In the genomic region with DNA sequence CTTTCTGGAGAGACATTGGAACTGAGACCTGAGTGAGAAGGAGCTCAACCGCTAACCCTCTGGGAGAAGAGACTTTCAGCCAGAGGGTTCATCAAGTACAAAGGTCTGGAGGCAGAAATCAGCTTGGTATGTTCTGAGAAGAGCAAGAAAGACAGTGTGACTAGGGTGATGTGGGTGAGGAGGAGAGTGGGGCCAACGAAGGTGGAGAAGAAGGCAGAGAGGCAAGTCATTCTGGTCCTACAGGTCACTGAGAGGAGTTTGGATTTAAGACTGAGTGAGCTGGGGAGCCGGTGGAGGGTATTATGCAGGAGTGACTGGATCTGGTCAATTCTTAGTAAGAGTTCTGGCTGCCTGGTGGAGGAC, we compare ENCODE assay signal across 8 cellular contexts. TPM values are rescaled to one million over a fixed set of nuclear protein-coding genes. Genes with fewer than 3 reads are reported as not detected.
DNase-seq lines count a peak whose midpoint lies in the region; ATAC-seq, FAIRE-seq and TF ChIP-seq lines count a peak whose summit lies in the region.

No MANE protein-coding gene starts in this region.

- H2AFZ ChIP-seq in PC-9, result peak overlapping the region; percentile 79
- peak overlapping the region; percentile 36 for H2AFZ ChIP-seq in endothelial cell of umbilical vein (ENCODE audit: low read depth, low read length)

- TF ChIP-seq CTCF in Calu3 (IDR thresholded peaks at IDR 0.05; ENCODE audit: unreplicated experiment), result no peak
- no peak for TF ChIP-seq CTCF in PC-9 (conservative IDR thresholded peaks at IDR 0.05)
- TF ChIP-seq CTCF in endothelial cell of umbilical vein (IDR thresholded peaks at IDR 0.05; ENCODE audit: extremely low read depth in 1 of 2, insufficient read depth in 1 of 2, low read depth in 1 of 2, low read length in 2 of 2), result no peak
- TF ChIP-seq CTCF in ovary (IDR thresholded peaks at IDR 0.05), result no peak

- dilution Hi-C loops in endothelial cell of umbilical vein (cut with MboI; ENCODE audit: extremely low pct_ligation_motif_present, low sequenced_read_pairs), result no loop called here

- H3K9me3 Mint-ChIP-seq in Calu3 (ENCODE audit: low read depth, unreplicated experiment), result no peaks in the 10 kb centered on the region

- no peak for TF ChIP-seq POLR2A in endothelial cell of umbilical vein (IDR thresholded peaks at IDR 0.05; ENCODE audit: low read depth, low read length)
- TF ChIP-seq POLR2A in ovary (IDR thresholded peaks at IDR 0.05), result no peak

- POLR2A ChIA-PET in PC-9 (lab: Charles Lee; ENCODE audit: unreplicated experiment), result no interaction called here
- POLR2A ChIA-PET in endothelial cell of umbilical vein (lab: Charles Lee), result no interaction called here

- H3K4me1 Mint-ChIP-seq in Calu3 (ENCODE audit: low read depth, unreplicated experiment), result peaks cover 29% of the 10 kb centered on the region

- H4K20me1 ChIP-seq in PC-9 (ENCODE audit: insufficient read depth), result no peaks in the 10 kb centered on the region
- H4K20me1 ChIP-seq in endothelial cell of umbilical vein (replicated peaks; ENCODE audit: control insufficient read depth, extremely low read depth, insufficient read depth, low read length), result no peaks in the 10 kb centered on the region

- H3K9me2 ChIP-seq in PC-9 (ENCODE audit: insufficient read depth), result no peaks in the 10 kb centered on the region

- H3K4me3 Mint-ChIP-seq in Calu3 (ENCODE audit: low read depth, unreplicated experiment), result peak overlapping the region; percentile 76

- peak overlapping the region; percentile 15 for H3K9ac ChIP-seq in endothelial cell of umbilical vein (replicated peaks; ENCODE audit: extremely low read depth, insufficient read depth, low read length)

- peak overlapping the region; percentile 88 for H3K4me2 ChIP-seq in PC-9
- peak overlapping the region; percentile 48 for H3K4me2 ChIP-seq in endothelial cell of umbilical vein (ENCODE audit: insufficient read depth, low read length)

- H3K4me3 ChIP-seq in PC-9, result peak overlapping the region; percentile 57
- H3K4me3 ChIP-seq in endothelial cell of umbilical vein (replicated peaks in 1 of 3; ENCODE audit: insufficient read depth in 1 of 3, low read depth in 1 of 3, low read length in 3 of 3), result no peak overlapping the region
- peak overlapping the region; percentile 32 for H3K4me3 ChIP-seq in ovary

- no peaks in the 10 kb centered on the region for H3K27me3 ChIP-seq in PC-9 (ENCODE audit: insufficient read depth, low read depth)
- H3K27me3 ChIP-seq in endothelial cell of umbilical vein (ENCODE audit: control insufficient read depth in 2 of 2, insufficient read depth in 2 of 2, low read length in 2 of 2), result no peaks in the 10 kb centered on the region
- H3K27me3 ChIP-seq in ovary, result no peaks in the 10 kb centered on the region

- no peaks in the 10 kb centered on the region for H3K27me3 Mint-ChIP-seq in Calu3 (ENCODE audit: unreplicated experiment)

- H3K9me3 ChIP-seq in PC-9 (ENCODE audit: insufficient read depth, low read depth) (no peaks in the 10 kb centered on the region), endothelial cell of umbilical vein (replicated peaks; ENCODE audit: control insufficient read depth, insufficient read depth, low read length) (no peaks in the 10 kb centered on the region), ovary (no peaks in the 10 kb centered on the region)

- H3K27ac ChIP-seq in PC-9, result no peak overlapping the region
- peak overlapping the region; percentile 17 for H3K27ac ChIP-seq in endothelial cell of umbilical vein (ENCODE audit: insufficient read depth, low read depth, low read length)
- H3K27ac ChIP-seq in ovary, result peak overlapping the region in 1 of 2 donors; percentile 68

- FAIRE-seq in endothelial cell of umbilical vein (lab: Jason Lieb, UNC), result no peak

- H3F3A ChIP-seq in PC-9 (ENCODE audit: insufficient read depth, low read depth), result peaks cover 25% of the 10 kb centered on the region

- no peak for TF ChIP-seq EP300 in ovary (IDR thresholded peaks at IDR 0.05)

- H3K36me3 ChIP-seq in PC-9 (ENCODE audit: low read depth) (no peaks in the 10 kb centered on the region), endothelial cell of umbilical vein (ENCODE audit: control insufficient read depth in 2 of 2, extremely low read depth in 1 of 2, insufficient read depth in 2 of 2, low read length in 2 of 2) (no peaks in the 10 kb centered on the region), ovary (no peaks in the 10 kb centered on the region)

- DNase-seq in Calu3 (no peak), PC-9 (no peak), endothelial cell of umbilical vein (ENCODE audit: low read depth, low spot score) (no peak), ovary (no peak), DMS79 (lab: John Stamatoyannopoulos, UW) (no peak), hypothalamus (lab: John Stamatoyannopoulos, UW) (no peak), pons (ENCODE audit: low spot score) (no peak)

- no peaks in the 10 kb centered on the region for H3K79me2 ChIP-seq in PC-9 (ENCODE audit: low read depth)
- no peaks in the 10 kb centered on the region for H3K79me2 ChIP-seq in endothelial cell of umbilical vein (ENCODE audit: control insufficient read depth, insufficient read depth, low read length)

- no peak for ATAC-seq in GM18870 (IDR thresholded peaks at IDR 0.05; ENCODE audit: unreplicated experiment)

- CTCF ChIA-PET in Calu3 (lab: Charles Lee), result interaction anchor here (0.7 kb wide), 1 partner anchor 55 kb away, joined by 3 read pairs; no protein-coding TSS in a partner anchor
- CTCF ChIA-PET in PC-9 (lab: Charles Lee), result no interaction called here
- CTCF ChIA-PET in endothelial cell of umbilical vein (lab: Charles Lee), result interaction anchor here (0.8 to 1.0 kb wide), 2 partner anchors 33 to 53 kb away, joined by 3 to 5 read pairs; no protein-coding TSS in a partner anchor

- H3K4me1 ChIP-seq in PC-9 (replicated peaks; ENCODE audit: insufficient read depth) (peaks cover 37% of the 10 kb centered on the region), endothelial cell of umbilical vein (ENCODE audit: control insufficient read depth, extremely low read depth, insufficient read depth, low read length) (peaks cover 25% of the 10 kb centered on the region), ovary (ENCODE audit: insufficient read depth) (peaks cover 7% of the 10 kb centered on the region)

- BruUV-seq in Calu3 (replicated peaks; lab: Mats Ljungman, UMichigan) (no TSS peak), PC-9 (replicated peaks; lab: Mats Ljungman, UMichigan) (no TSS peak), endothelial cell of umbilical vein (replicated peaks; lab: Mats Ljungman, UMichigan) (no TSS peak)

- intact Hi-C loops in Calu3 (cut with micrococcal nuclease; ENCODE audit: unreplicated experiment) (no loop called here), PC-9 (cut with micrococcal nuclease; ENCODE audit: unreplicated experiment) (loop anchor here (1.0 to 5.0 kb wide), 3 partner anchors 29 to 73 kb away; partner anchors contain the start of genes GORASP1 and TTC21A), endothelial cell of umbilical vein (cut with micrococcal nuclease) (no loop called here), ovary (cut with DNase I) (loop anchor here in 1 of 4 donors (5.0 kb wide), 1 partner anchor 73 kb away; the partner anchor contains the start of genes GORASP1 and TTC21A)

- H3K36me3 Mint-ChIP-seq in Calu3 (ENCODE audit: insufficient read depth, unreplicated experiment), result peaks cover 23% of the 10 kb centered on the region

- WGBS in ovary, 3 donors, result 54 to 61% (median 58%) methylated on average over 3 of the region's 3 CpGs

- H3K27ac Mint-ChIP-seq in Calu3 (ENCODE audit: unreplicated experiment), result peak overlapping the region; percentile 68

- H3K9me1 ChIP-seq in endothelial cell of umbilical vein (replicated peaks; ENCODE audit: control insufficient read depth, extremely low read depth, insufficient read depth, low read length), result no peaks in the 10 kb centered on the region

TF ChIP-seq in endothelial cell of umbilical vein, 7 proteins besides CTCF, POLR2A, EP300 and RAD21:
- TF ChIP-seq, protein P1, sequence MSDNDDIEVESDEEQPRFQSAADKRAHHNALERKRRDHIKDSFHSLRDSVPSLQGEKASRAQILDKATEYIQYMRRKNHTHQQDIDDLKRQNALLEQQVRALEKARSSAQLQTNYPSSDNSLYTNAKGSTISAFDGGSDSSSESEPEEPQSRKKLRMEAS (IDR thresholded peaks at IDR 0.05; ENCODE audit: insufficient read depth, insufficient read length), result no peak
- TF ChIP-seq POLR2AphosphoS5 (IDR thresholded peaks at IDR 0.05; ENCODE audit: insufficient read depth, low read depth, low read length) (no peak), EZH2 (IDR thresholded peaks at IDR 0.05; ENCODE audit: borderline replicate concordance, low read depth, low read length, severe bottlenecking) (no peak), JUN (IDR thresholded peaks at IDR 0.05; ENCODE audit: borderline replicate concordance, insufficient read depth, insufficient read length, low read depth) (no peak), FOS (IDR thresholded peaks at IDR 0.05; ENCODE audit: borderline replicate concordance, insufficient read depth, low read length) (no peak), MYC (IDR thresholded peaks at IDR 0.05; ENCODE audit: low read depth, low read length) (no peak), GATA2 (IDR thresholded peaks at IDR 0.05; ENCODE audit: insufficient read depth, insufficient read length, low read depth, low read length) (no peak)

RNA-seq across cellular contexts. Expression of gene XIRP1, which starts 12.2 kb away (rescaled TPM):
- not detected in 2 replicates for total RNA-seq in Calu3 (2022)
- total RNA-seq in PC-9 (2021), result not detected in 2 replicates
- total RNA-seq in endothelial cell of umbilical vein, result not detected in 2 replicates
- polyA plus RNA-seq in endothelial cell of umbilical vein, result not detected in 2 replicates
- polyA plus RNA-seq in endothelial cell of umbilical vein (2011; cell fraction: cytosol; rRNA removed), result not detected in 2 replicates
- polyA plus RNA-seq in endothelial cell of umbilical vein (2011; cell fraction: nucleus; rRNA removed), result not detected in 2 replicates
- polyA plus RNA-seq in endothelial cell of umbilical vein (2012), result not detected in 2 replicates
- polyA minus RNA-seq in endothelial cell of umbilical vein, result not detected in 2 replicates
- not detected for polyA minus RNA-seq in endothelial cell of umbilical vein (2011; cell fraction: cytosol; rRNA and poly(A)+ RNA removed)
- polyA minus RNA-seq in endothelial cell of umbilical vein (2011; cell fraction: nucleus; rRNA and poly(A)+ RNA removed), result not detected in 2 replicates
- total RNA-seq in ovary, result under 1 TPM in 2 of 7 donors, not detected in 5; 0.10 to 0.11 TPM
- under 1 TPM; 0.04 to 0.13 TPM for polyA plus RNA-seq in ovary

RNA-seq across cellular contexts. Expression of gene CSRNP1, which starts 26.8 kb away (rescaled TPM):
- 12.6 and 13.4 TPM in 2 replicates for total RNA-seq in Calu3 (2022)
- total RNA-seq in PC-9 (2021), result 9.2 and 10.3 TPM in 2 replicates
- 13.2 and 14.9 TPM in 2 replicates for total RNA-seq in endothelial cell of umbilical vein
- 26.5 and 33.7 TPM in 2 replicates for polyA plus RNA-seq in endothelial cell of umbilical vein
- polyA plus RNA-seq in endothelial cell of umbilical vein (2011; cell fraction: cytosol; rRNA removed), result 27.3 and 34.2 TPM in 2 replicates
- polyA plus RNA-seq in endothelial cell of umbilical vein (2011; cell fraction: nucleus; rRNA removed), result 74.3 and 77.1 TPM in 2 replicates
- 18.2 and 22.1 TPM in 2 replicates for polyA plus RNA-seq in endothelial cell of umbilical vein (2012)
- polyA minus RNA-seq in endothelial cell of umbilical vein, result 30.1 and 41.8 TPM in 2 replicates
- 11.6 TPM for polyA minus RNA-seq in endothelial cell of umbilical vein (2011; cell fraction: cytosol; rRNA and poly(A)+ RNA removed)
- polyA minus RNA-seq in endothelial cell of umbilical vein (2011; cell fraction: nucleus; rRNA and poly(A)+ RNA removed), result 46.5 and 58.1 TPM in 2 replicates
- 100 to 1,000 TPM in 2 of 7 donors, 10 to 100 TPM in 5; 22.4 to 118 (median 54.9) TPM for total RNA-seq in ovary
- 10 to 100 TPM in 1 of 2 donors, 1 to 10 TPM in 1; 6.5 to 24.7 TPM for polyA plus RNA-seq in ovary

Comparison
In these comparisons a context has a peak if more than half of its experiments do, and no peak if none do; other contexts are left out.
1. H3K4me3 ChIP-seq: peak in PC-9 (single experiment) and ovary (single experiment); none in endothelial cell of umbilical vein (0 of 3).